Comparison of ENCODE assay signal across 8 cellular contexts in the genomic region with DNA sequence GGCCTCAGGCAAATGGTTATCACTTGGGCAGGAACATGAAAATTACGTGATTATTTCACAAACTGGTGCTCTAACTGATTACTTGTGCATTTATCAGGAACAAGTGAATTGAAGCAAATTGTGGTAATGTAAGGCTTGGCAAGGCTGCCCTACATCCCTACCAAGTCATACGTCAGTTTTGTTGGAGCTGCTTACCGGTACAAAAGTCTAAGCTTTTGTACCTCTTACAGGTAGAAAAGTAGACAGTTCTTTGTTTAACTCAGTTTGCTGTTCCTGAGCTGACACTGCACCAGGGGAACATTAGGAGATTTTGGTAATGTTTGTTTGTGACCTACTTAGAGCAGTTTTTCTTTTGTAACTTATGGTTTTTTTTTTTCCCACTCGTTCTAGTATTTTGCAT. TPM values are rescaled to one million over a fixed set of nuclear protein-coding genes. Genes with fewer than 3 reads are reported as not detected.
DNase-seq lines count a peak whose midpoint lies in the region; ATAC-seq, FAIRE-seq and TF ChIP-seq lines count a peak whose summit lies in the region.

No MANE protein-coding gene starts in this region.

- peaks cover 66% of the 10 kb centered on the region for H4K20me1 ChIP-seq in MM.1S (ENCODE audit: insufficient read depth, low read length)

- no peaks in the 10 kb centered on the region for H3K27me3 ChIP-seq in MM.1S (replicated peaks; ENCODE audit: insufficient read depth, low read length)

- 0 out of 2 replicates have a peak, but pooled peaks cover 25% of the 10 kb centered on the region for H3K4me1 ChIP-seq in MM.1S (ENCODE audit: low read length)

- TF ChIP-seq CTCF in CD14-positive monocyte (IDR thresholded peaks at IDR 0.05) = no peak
- no peak for TF ChIP-seq CTCF in MM.1S (IDR thresholded peaks at IDR 0.05; ENCODE audit: low read length)
- no peak for TF ChIP-seq CTCF in D721Med (IDR thresholded peaks at IDR 0.05; ENCODE audit: insufficient read depth, missing control alignments)

- no peak overlapping the region for H3K27ac ChIP-seq in MM.1S (ENCODE audit: low read length)

- H3K79me2 ChIP-seq in MM.1S (ENCODE audit: low read length) = peaks cover 73% of the 10 kb centered on the region

- peaks cover 41% of the 10 kb centered on the region for H3K4me1 Mint-ChIP-seq in CD14-positive monocyte
- H3K4me1 Mint-ChIP-seq in dendritic cell treated with granulocyte-macrophage colony-stimulating factor and Interleukin-4, amounts not matched to agents 40 ng/mL and 50 ng/mL, for 4 days (ENCODE audit: low read depth) = peaks cover 49% of the 10 kb centered on the region
- H3K4me1 Mint-ChIP-seq in natural killer cell treated with Interleukin-12 subunit alpha and Interleukin-12 subunit beta and Interleukin-15 and Interleukin-18, amount 100 ng/mL, for 72 hours (ENCODE audit: low read depth in 2 of 2) = peaks cover 42 to 57% of the 10 kb centered on the region in 2 donors

- peak overlapping the region in 2 of 7 donors; percentile 27 to 75 for H3K27ac Mint-ChIP-seq in CD14-positive monocyte
- H3K27ac Mint-ChIP-seq in dendritic cell treated with granulocyte-macrophage colony-stimulating factor and Interleukin-4, amounts not matched to agents 40 ng/mL and 50 ng/mL, for 4 days = no peak overlapping the region
- no peak overlapping the region for H3K27ac Mint-ChIP-seq in natural killer cell treated with Interleukin-12 subunit alpha and Interleukin-12 subunit beta and Interleukin-15 and Interleukin-18, amount 100 ng/mL, for 72 hours

- no peaks in the 10 kb centered on the region for H3K9me2 ChIP-seq in MM.1S (replicated peaks; ENCODE audit: insufficient read depth, low read length)

- no peaks in the 10 kb centered on the region for H3K9me3 ChIP-seq in MM.1S (replicated peaks; ENCODE audit: insufficient read depth, low read length)

- FAIRE-seq in D721Med (lab: Jason Lieb, UNC) = no peak

- H3F3A ChIP-seq in MM.1S (ENCODE audit: insufficient read depth, low read length) = peaks cover 9% of the 10 kb centered on the region; the same call in 1 of the 2 replicates

- DNase-seq in CD14-positive monocyte (ENCODE audit: low spot score) (no peak), MM.1S (no peak), epidermal melanocyte (ENCODE audit: insufficient read length, low spot score) (no peak), D721Med (ENCODE audit: insufficient read length, low spot score) (no peak)
- DNase-seq in natural killer cell treated with Interleukin-12 subunit alpha and Interleukin-12 subunit beta and Interleukin-15 and Interleukin-18, amount 100 ng/mL, for 72 hours (ENCODE audit: low spot score) = no peak

- peaks cover 0 to 1% (median 0%) of the 10 kb centered on the region in 3 donors for H3K27me3 Mint-ChIP-seq in CD14-positive monocyte (ENCODE audit: low read depth in 3 of 3)
- no peaks in the 10 kb centered on the region for H3K27me3 Mint-ChIP-seq in dendritic cell treated with granulocyte-macrophage colony-stimulating factor and Interleukin-4, amounts not matched to agents 40 ng/mL and 50 ng/mL, for 4 days
- H3K27me3 Mint-ChIP-seq in natural killer cell treated with Interleukin-12 subunit alpha and Interleukin-12 subunit beta and Interleukin-15 and Interleukin-18, amount 100 ng/mL, for 72 hours = no peaks in the 10 kb centered on the region

- H3K4me3 ChIP-seq in MM.1S (ENCODE audit: low read length) = peak overlapping the region; percentile 96

- ATAC-seq in natural killer cell treated with Interleukin-12 subunit alpha and Interleukin-12 subunit beta and Interleukin-15 and Interleukin-18, amount 100 ng/mL, for 72 hours = no peak
- no peak for ATAC-seq in GM21717 (IDR thresholded peaks at IDR 0.05; ENCODE audit: unreplicated experiment)
- no peak for ATAC-seq in GM19328 (IDR thresholded peaks at IDR 0.05; ENCODE audit: unreplicated experiment)

- intact Hi-C loops in CD14-positive monocyte (cut with micrococcal nuclease) = loop anchor here in 1 of 2 donors (2.0 kb wide), 1 partner anchor 15 kb away; the partner anchor contains the start of gene ATOX1
- intact Hi-C loops in dendritic cell treated with granulocyte-macrophage colony-stimulating factor and Interleukin-4, amounts not matched to agents 40 ng/mL and 50 ng/mL, for 4 days (cut with micrococcal nuclease) = no loop called here

- no peak overlapping the region for H2AFZ ChIP-seq in MM.1S (ENCODE audit: low read length)

- H3K36me3 Mint-ChIP-seq in CD14-positive monocyte = peaks cover 18 to 20% of the 10 kb centered on the region in 2 donors
- H3K36me3 Mint-ChIP-seq in dendritic cell treated with granulocyte-macrophage colony-stimulating factor and Interleukin-4, amounts not matched to agents 40 ng/mL and 50 ng/mL, for 4 days (ENCODE audit: low read depth) = peaks cover 31% of the 10 kb centered on the region
- peaks cover 18% of the 10 kb centered on the region for H3K36me3 Mint-ChIP-seq in natural killer cell treated with Interleukin-12 subunit alpha and Interleukin-12 subunit beta and Interleukin-15 and Interleukin-18, amount 100 ng/mL, for 72 hours

- H3K4me3 Mint-ChIP-seq in CD14-positive monocyte = peak overlapping the region; percentile 16 to 46
- peak overlapping the region; percentile 48 for H3K4me3 Mint-ChIP-seq in dendritic cell treated with granulocyte-macrophage colony-stimulating factor and Interleukin-4, amounts not matched to agents 40 ng/mL and 50 ng/mL, for 4 days
- H3K4me3 Mint-ChIP-seq in natural killer cell treated with Interleukin-12 subunit alpha and Interleukin-12 subunit beta and Interleukin-15 and Interleukin-18, amount 100 ng/mL, for 72 hours = peak overlapping the region; percentile 82

- H3K9ac ChIP-seq in MM.1S (ENCODE audit: low read length) = peak overlapping the region; percentile 90; the same call in 1 of the 2 replicates

- peak overlapping the region; percentile 80 for H3K4me2 ChIP-seq in MM.1S (ENCODE audit: low read depth, low read length)

- H3K9me3 Mint-ChIP-seq in CD14-positive monocyte = no peaks in the 10 kb centered on the region
- no peaks in the 10 kb centered on the region for H3K9me3 Mint-ChIP-seq in dendritic cell treated with granulocyte-macrophage colony-stimulating factor and Interleukin-4, amounts not matched to agents 40 ng/mL and 50 ng/mL, for 4 days
- no peaks in the 10 kb centered on the region for H3K9me3 Mint-ChIP-seq in natural killer cell treated with Interleukin-12 subunit alpha and Interleukin-12 subunit beta and Interleukin-15 and Interleukin-18, amount 100 ng/mL, for 72 hours

- peaks cover 7% of the 10 kb centered on the region; the same call in 1 of the 2 replicates for H3K36me3 ChIP-seq in MM.1S (replicated peaks; ENCODE audit: insufficient read depth, low read length)

RNA-seq across cellular contexts. Expression of gene G3BP1, which starts 2.2 kb away (rescaled TPM):
- polyA plus RNA-seq in CD14-positive monocyte = 10 to 100 TPM; 58.8 to 60.6 TPM
- total RNA-seq in natural killer cell treated with Interleukin-12 subunit alpha and Interleukin-12 subunit beta and Interleukin-15 and Interleukin-18, amount 100 ng/mL, for 72 hours = 100 to 1,000 TPM; 237 to 290 TPM

RNA-seq across cellular contexts. Expression of gene ATOX1, which starts 15.5 kb away (rescaled TPM):
- polyA plus RNA-seq in CD14-positive monocyte = 100 to 1,000 TPM; 148 to 149 TPM
- total RNA-seq in natural killer cell treated with Interleukin-12 subunit alpha and Interleukin-12 subunit beta and Interleukin-15 and Interleukin-18, amount 100 ng/mL, for 72 hours = 10 to 100 TPM; 60.0 to 84.9 TPM

Comparison
In these comparisons a context has a peak if more than half of its experiments do, and no peak if none do; other contexts are left out.
1. H3K4me3 Mint-ChIP-seq: peak in every context shown above with its lines; median percentile 82 in natural killer cell treated with Interleukin-12 subunit alpha and Interleukin-12 subunit beta and Interleukin-15 and Interleukin-18, amount 100 ng/mL, for 72 hours; 48 in dendritic cell treated with granulocyte-macrophage colony-stimulating factor and Interleukin-4, amounts not matched to agents 40 ng/mL and 50 ng/mL, for 4 days; 31 in CD14-positive monocyte.